In the genomic region with DNA sequence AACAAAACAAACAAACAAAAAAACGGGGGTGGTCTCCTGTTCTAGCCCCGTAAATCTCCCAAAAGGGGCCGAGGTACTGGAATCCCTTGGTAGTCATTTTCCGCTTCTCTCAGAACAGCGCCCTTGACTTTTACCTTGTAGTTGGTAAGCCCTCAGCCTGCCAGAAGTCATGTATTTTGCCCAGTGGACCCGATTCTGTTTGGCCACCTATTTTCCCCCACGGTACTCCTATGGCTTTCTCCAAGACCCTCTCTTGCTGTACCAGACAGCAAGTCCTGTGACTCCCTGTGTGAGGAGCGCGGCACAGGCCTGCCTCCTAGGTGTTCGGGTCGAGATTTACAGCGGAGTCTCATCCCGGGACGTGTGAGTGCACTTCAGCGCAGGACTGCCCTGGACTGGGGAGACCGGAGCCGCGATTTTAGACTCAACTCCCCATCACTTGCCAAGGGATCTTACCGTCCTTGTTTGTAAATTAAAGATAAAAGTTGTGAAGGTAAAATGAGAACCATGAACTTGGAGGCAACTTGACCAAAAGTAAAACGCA, we compare ENCODE assay signal across 1 cellular context.
TF ChIP-seq lines count a peak whose summit lies in the region.

No MANE protein-coding gene starts in this region.

TF ChIP-seq in SK-N-SH, 30 proteins besides CTCF, POLR2A, EP300 and RAD21 (continued from another document):
- TF ChIP-seq, protein P1, sequence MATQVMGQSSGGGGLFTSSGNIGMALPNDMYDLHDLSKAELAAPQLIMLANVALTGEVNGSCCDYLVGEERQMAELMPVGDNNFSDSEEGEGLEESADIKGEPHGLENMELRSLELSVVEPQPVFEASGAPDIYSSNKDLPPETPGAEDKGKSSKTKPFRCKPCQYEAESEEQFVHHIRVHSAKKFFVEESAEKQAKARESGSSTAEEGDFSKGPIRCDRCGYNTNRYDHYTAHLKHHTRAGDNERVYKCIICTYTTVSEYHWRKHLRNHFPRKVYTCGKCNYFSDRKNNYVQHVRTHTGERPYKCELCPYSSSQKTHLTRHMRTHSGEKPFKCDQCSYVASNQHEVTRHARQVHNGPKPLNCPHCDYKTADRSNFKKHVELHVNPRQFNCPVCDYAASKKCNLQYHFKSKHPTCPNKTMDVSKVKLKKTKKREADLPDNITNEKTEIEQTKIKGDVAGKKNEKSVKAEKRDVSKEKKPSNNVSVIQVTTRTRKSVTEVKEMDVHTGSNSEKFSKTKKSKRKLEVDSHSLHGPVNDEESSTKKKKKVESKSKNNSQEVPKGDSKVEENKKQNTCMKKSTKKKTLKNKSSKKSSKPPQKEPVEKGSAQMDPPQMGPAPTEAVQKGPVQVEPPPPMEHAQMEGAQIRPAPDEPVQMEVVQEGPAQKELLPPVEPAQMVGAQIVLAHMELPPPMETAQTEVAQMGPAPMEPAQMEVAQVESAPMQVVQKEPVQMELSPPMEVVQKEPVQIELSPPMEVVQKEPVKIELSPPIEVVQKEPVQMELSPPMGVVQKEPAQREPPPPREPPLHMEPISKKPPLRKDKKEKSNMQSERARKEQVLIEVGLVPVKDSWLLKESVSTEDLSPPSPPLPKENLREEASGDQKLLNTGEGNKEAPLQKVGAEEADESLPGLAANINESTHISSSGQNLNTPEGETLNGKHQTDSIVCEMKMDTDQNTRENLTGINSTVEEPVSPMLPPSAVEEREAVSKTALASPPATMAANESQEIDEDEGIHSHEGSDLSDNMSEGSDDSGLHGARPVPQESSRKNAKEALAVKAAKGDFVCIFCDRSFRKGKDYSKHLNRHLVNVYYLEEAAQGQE (IDR thresholded peaks at IDR 0.05; ENCODE audit: low read depth, low read length), result no peak
- TF ChIP-seq, protein P2, sequence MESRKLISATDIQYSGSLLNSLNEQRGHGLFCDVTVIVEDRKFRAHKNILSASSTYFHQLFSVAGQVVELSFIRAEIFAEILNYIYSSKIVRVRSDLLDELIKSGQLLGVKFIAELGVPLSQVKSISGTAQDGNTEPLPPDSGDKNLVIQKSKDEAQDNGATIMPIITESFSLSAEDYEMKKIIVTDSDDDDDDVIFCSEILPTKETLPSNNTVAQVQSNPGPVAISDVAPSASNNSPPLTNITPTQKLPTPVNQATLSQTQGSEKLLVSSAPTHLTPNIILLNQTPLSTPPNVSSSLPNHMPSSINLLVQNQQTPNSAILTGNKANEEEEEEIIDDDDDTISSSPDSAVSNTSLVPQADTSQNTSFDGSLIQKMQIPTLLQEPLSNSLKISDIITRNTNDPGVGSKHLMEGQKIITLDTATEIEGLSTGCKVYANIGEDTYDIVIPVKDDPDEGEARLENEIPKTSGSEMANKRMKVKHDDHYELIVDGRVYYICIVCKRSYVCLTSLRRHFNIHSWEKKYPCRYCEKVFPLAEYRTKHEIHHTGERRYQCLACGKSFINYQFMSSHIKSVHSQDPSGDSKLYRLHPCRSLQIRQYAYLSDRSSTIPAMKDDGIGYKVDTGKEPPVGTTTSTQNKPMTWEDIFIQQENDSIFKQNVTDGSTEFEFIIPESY (IDR thresholded peaks at IDR 0.05; ENCODE audit: borderline replicate concordance, low read depth), result no peak
- TF ChIP-seq, protein P3, sequence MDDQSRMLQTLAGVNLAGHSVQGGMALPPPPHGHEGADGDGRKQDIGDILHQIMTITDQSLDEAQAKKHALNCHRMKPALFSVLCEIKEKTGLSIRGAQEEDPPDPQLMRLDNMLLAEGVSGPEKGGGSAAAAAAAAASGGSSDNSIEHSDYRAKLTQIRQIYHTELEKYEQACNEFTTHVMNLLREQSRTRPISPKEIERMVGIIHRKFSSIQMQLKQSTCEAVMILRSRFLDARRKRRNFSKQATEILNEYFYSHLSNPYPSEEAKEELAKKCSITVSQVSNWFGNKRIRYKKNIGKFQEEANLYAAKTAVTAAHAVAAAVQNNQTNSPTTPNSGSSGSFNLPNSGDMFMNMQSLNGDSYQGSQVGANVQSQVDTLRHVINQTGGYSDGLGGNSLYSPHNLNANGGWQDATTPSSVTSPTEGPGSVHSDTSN (IDR thresholded peaks at IDR 0.05), result no peak
- TF ChIP-seq MEF2A (IDR thresholded peaks at IDR 0.05; ENCODE audit: borderline replicate concordance, low read depth), result no peak
- TF ChIP-seq NFIC (IDR thresholded peaks at IDR 0.05; ENCODE audit: borderline replicate concordance), result no peak
- TF ChIP-seq, protein P4, sequence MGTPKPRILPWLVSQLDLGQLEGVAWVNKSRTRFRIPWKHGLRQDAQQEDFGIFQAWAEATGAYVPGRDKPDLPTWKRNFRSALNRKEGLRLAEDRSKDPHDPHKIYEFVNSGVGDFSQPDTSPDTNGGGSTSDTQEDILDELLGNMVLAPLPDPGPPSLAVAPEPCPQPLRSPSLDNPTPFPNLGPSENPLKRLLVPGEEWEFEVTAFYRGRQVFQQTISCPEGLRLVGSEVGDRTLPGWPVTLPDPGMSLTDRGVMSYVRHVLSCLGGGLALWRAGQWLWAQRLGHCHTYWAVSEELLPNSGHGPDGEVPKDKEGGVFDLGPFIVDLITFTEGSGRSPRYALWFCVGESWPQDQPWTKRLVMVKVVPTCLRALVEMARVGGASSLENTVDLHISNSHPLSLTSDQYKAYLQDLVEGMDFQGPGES (IDR thresholded peaks at IDR 0.05; ENCODE audit: low read depth, low read length), result no peak
- no peak for TF ChIP-seq EZH2phosphoT487 (IDR thresholded peaks at IDR 0.05; ENCODE audit: borderline replicate concordance, low read depth)
TF ChIP-seq in SK-N-SH: peak in this region for 0.
